In genomic region chr13:97141564-97142005, GRCh38 we compare ENCODE assay signal across 7 cellular contexts.
DNase-seq lines count a peak whose midpoint lies in the region; ATAC-seq and TF ChIP-seq lines count a peak whose summit lies in the region.

No MANE protein-coding gene starts in this region.

- TF ChIP-seq CTCF in GM13977 (IDR thresholded peaks at IDR 0.05; ENCODE audit: extremely low read depth, insufficient read depth, missing control alignments): no peak

- peak; percentile 93 for ATAC-seq in GM21723 (IDR thresholded peaks at IDR 0.05; ENCODE audit: unreplicated experiment)

- DNase-seq in GM13977 (ENCODE audit: low spot score) (peak; percentile 8), HT-29 (ENCODE audit: low spot score) (peak; percentile 99), SIG-M5 (lab: John Stamatoyannopoulos, UW) (peak; percentile 5), fibroblast of peridontal ligament (ENCODE audit: extremely low read depth) (peak; percentile 76), occipital lobe (lab: John Stamatoyannopoulos, UW) (peak; percentile 64), CD1c-positive myeloid dendritic cell (ENCODE audit: extremely low spot score) (no peak)

- in situ Hi-C loops in GM13977 (cut with MboI; ENCODE audit: low pct_unique_long_range_greater_than_20kb, low sequenced_read_pairs, unreplicated experiment): no loop called here
